Comparison of ENCODE assay signal across 10 cellular contexts in genomic region chr4:181679754-181680153, GRCh38.
A peak's percentile ranks its signal among the peaks of the same experiment; 100 is the strongest.
ATAC-seq and TF ChIP-seq lines count a peak whose summit lies in the region.
"Had no signal": no experiment of that assay in that cellular context is flagged by ENCODE, and none has a peak within 500 bp of the region (broad histone marks: within the 10 kb centered on the region; RNA-seq: fewer than 3 reads in every experiment).

No MANE protein-coding gene starts in this region.

- H3K9ac ChIP-seq in neural cell (ENCODE audit: low read length): no peak overlapping the region
- H3K9ac ChIP-seq: BLaER1; BLaER1 treated with 17β-estradiol and CSF1 and Interleukin-3, amounts not matched to agents 10 nM and 100 nM had no signal

- ATAC-seq in GM19463 (IDR thresholded peaks at IDR 0.05; ENCODE audit: unreplicated experiment): no peak
- ATAC-seq: A549; CD8-positive, alpha-beta T cell had no signal

- TF ChIP-seq RAD21 in neural cell (conservative IDR thresholded peaks at IDR 0.05): no peak

- H3K27ac ChIP-seq in neural cell (ENCODE audit: low read length): no peak overlapping the region
- H3K27ac ChIP-seq: 22Rv1, A549, BLaER1, C4-2B had no signal

- no peaks in the 10 kb centered on the region for H3K36me3 ChIP-seq in neural cell (ENCODE audit: insufficient read depth, low read length)
- H3K36me3 ChIP-seq: BE2C; BLaER1; BLaER1 treated with 17β-estradiol and CSF1 and Interleukin-3, amounts not matched to agents 10 nM and 100 nM had no signal

- no peak for TF ChIP-seq CTCF in neural cell (IDR thresholded peaks at IDR 0.05; ENCODE audit: poor library complexity, severe bottlenecking)

- no peaks in the 10 kb centered on the region for H3F3A ChIP-seq in neural cell (ENCODE audit: insufficient read depth, low read length, poor library complexity, severe bottlenecking)

- peak; percentile 75 for TF ChIP-seq EP300 in neural cell (conservative IDR thresholded peaks at IDR 0.05; ENCODE audit: poor library complexity, severe bottlenecking)

- no peak overlapping the region for H2AFZ ChIP-seq in neural cell (ENCODE audit: low read depth, low read length)

- H3K9me3 ChIP-seq in neural cell (ENCODE audit: low read length): no peaks in the 10 kb centered on the region
- H3K9me3 ChIP-seq: A549, BE2C, Caco-2 had no signal

- H3K27me3 ChIP-seq in neural cell (ENCODE audit: insufficient read depth, low read depth, low read length): no peaks in the 10 kb centered on the region
- H3K27me3 ChIP-seq: BE2C; BLaER1; BLaER1 treated with 17β-estradiol and CSF1 and Interleukin-3, amounts not matched to agents 10 nM and 100 nM had no signal

- no peaks in the 10 kb centered on the region for H4K20me1 ChIP-seq in neural cell (ENCODE audit: insufficient read depth)
- H4K20me1 ChIP-seq: BLaER1; BLaER1 treated with 17β-estradiol and CSF1 and Interleukin-3, amounts not matched to agents 10 nM and 100 nM had no signal

- H3K4me2 ChIP-seq in neural cell (ENCODE audit: low read length): no peak overlapping the region
- H3K4me2 ChIP-seq: A549 had no signal

- H3K4me3 ChIP-seq in neural cell (ENCODE audit: low read length): no peak overlapping the region
- H3K4me3 ChIP-seq: A549; BLaER1; BLaER1 treated with 17β-estradiol and CSF1 and Interleukin-3, amounts not matched to agents 10 nM and 100 nM had no signal

- H3K79me2 ChIP-seq in neural cell (replicated peaks; ENCODE audit: insufficient read depth, low read length): no peaks in the 10 kb centered on the region

- H3K9me2 ChIP-seq in neural cell (ENCODE audit: insufficient read depth, low read length): no peaks in the 10 kb centered on the region

TF ChIP-seq in neural cell, 6 proteins besides CTCF, POLR2A, EP300 and RAD21:
- no peak for TF ChIP-seq TAF1 (IDR thresholded peaks at IDR 0.05; ENCODE audit: low read depth)
- peak; percentile 62 for TF ChIP-seq POLR2AphosphoS5 (IDR thresholded peaks at IDR 0.05)
- no peak for TF ChIP-seq REST (IDR thresholded peaks at IDR 0.05; ENCODE audit: borderline replicate concordance)
- TF ChIP-seq MXI1 (conservative IDR thresholded peaks at IDR 0.05; ENCODE audit: poor library complexity, severe bottlenecking): no peak
